ENCODE assay signal across 17 cellular contexts in genomic region chr18:79763407-79763806, GRCh38. TPM values are rescaled to one million over a fixed set of nuclear protein-coding genes. Genes with fewer than 3 reads are reported as not detected.
DNase-seq lines count a peak whose midpoint lies in the region; ATAC-seq, FAIRE-seq and TF ChIP-seq lines count a peak whose summit lies in the region.
"Had no signal": no experiment of that assay in that cellular context is flagged by ENCODE, and none has a peak within 500 bp of the region (broad histone marks: within the 10 kb centered on the region; RNA-seq: fewer than 3 reads in every experiment).

No MANE protein-coding gene starts in this region.

- H3K9me3 Mint-ChIP-seq in glutamatergic neuron (ENCODE audit: unreplicated experiment): peaks cover 21% of the 10 kb centered on the region

- H3K27me3 Mint-ChIP-seq in glutamatergic neuron (ENCODE audit: unreplicated experiment): peaks cover 8% of the 10 kb centered on the region

- intact Hi-C loops in sciatic nerve (cut with DNase I): no loop called here

- peaks cover 3% of the 10 kb centered on the region for H3K4me1 Mint-ChIP-seq in glutamatergic neuron (ENCODE audit: low read depth, unreplicated experiment)

- peak; percentile 79 for FAIRE-seq in urothelium cell line (lab: Jason Lieb, UNC)
- FAIRE-seq: GM12878, GM18507, HTR-8/SVneo had no signal

- H3K27ac Mint-ChIP-seq in glutamatergic neuron (ENCODE audit: unreplicated experiment): no peak overlapping the region
- H3K27ac Mint-ChIP-seq: CD4-positive, alpha-beta T cell; HFFc6 had no signal

- H3K36me3 Mint-ChIP-seq in glutamatergic neuron (ENCODE audit: unreplicated experiment): peaks cover 48% of the 10 kb centered on the region

- no peak overlapping the region for H3K4me3 Mint-ChIP-seq in glutamatergic neuron (ENCODE audit: unreplicated experiment)
- H3K4me3 Mint-ChIP-seq: CD4-positive, alpha-beta T cell; HFFc6 had no signal

- TF ChIP-seq CTCF in glutamatergic neuron (IDR thresholded peaks at IDR 0.05; ENCODE audit: partially characterized antibody, unreplicated experiment): no peak

- no peak for ATAC-seq in sciatic nerve
- ATAC-seq: GM12878 had no signal

- peak; percentile 33 for DNase-seq in activated effector memory CD4-positive, alpha-beta T cell treated with anti-CD3 and anti-CD28 coated beads, Interleukin-2, amount 50 U/mL, for 16 hours
- DNase-seq in activated effector memory CD4-positive, alpha-beta T cell treated with Interleukin-2 at 50 U/mL for 16 hours: no peak
- DNase-seq in glutamatergic neuron: peak; percentile 1
- DNase-seq in sciatic nerve (ENCODE audit: low spot score): peak; percentile 8
- no peak for DNase-seq in urothelium cell line (ENCODE audit: low spot score)
- no peak for DNase-seq in NCI-H526 (lab: John Stamatoyannopoulos, UW)
- DNase-seq in GM19240 (ENCODE audit: insufficient read length, low spot score): no peak
- DNase-seq in activated CD4-positive, alpha-beta T cell treated with anti-CD3 and anti-CD28 coated beads for 1 hour: no peak
- DNase-seq: Calu3; CD4-positive, alpha-beta T cell; DMS 273 treated with DMSO at 0.1 percent for 48 hours; DMS79; GOT3; HFFc6 had no signal

RNA-seq across cellular contexts. Expression of gene KCNG2, which starts 34.3 kb away (rescaled TPM):
- total RNA-seq in glutamatergic neuron (ENCODE audit: unreplicated experiment) (1.6 TPM), sciatic nerve (0.22 TPM)
- total RNA-seq: Calu3; CD4-positive, alpha-beta T cell; HFFc6 had no signal

Comparison
In these comparisons a context has a peak if more than half of its experiments do, and no peak if none do; other contexts are left out.
1. DNase-seq: peak in activated effector memory CD4-positive, alpha-beta T cell treated with anti-CD3 and anti-CD28 coated beads, Interleukin-2, amount 50 U/mL, for 16 hours (single experiment), glutamatergic neuron (single experiment) and sciatic nerve (single experiment); none in activated effector memory CD4-positive, alpha-beta T cell treated with Interleukin-2 at 50 U/mL for 16 hours (single experiment), urothelium cell line (single experiment), NCI-H526 (0 of 2), GM19240 (single experiment) and activated CD4-positive, alpha-beta T cell treated with anti-CD3 and anti-CD28 coated beads for 1 hour (single experiment).